ENCODE assay signal across 21 cellular contexts in the genomic region with DNA sequence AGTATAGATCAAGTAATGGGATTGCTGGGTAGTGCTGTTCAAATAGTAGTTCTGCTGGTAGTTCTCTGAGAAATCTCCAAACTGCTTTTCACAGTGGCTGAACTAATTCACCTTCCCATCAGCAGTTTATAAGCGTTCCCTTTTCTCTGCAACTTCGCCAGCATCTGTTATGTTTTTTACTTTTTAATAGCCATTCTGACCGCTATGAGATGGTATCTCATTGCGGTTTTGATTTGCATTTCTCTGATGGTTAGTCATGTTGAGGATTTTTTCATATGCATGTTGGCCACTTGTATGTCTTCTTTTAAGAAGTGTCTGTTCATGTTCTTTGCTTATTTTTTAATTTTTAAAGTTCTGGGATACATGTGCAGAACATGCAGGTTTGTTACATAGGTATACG.
"Had no signal": no experiment of that assay in that cellular context is flagged by ENCODE, and none has a peak within 500 bp of the region (broad histone marks: within the 10 kb centered on the region; RNA-seq: fewer than 3 reads in every experiment).

No MANE protein-coding gene starts in this region.

- DNase-seq: activated B cell treated with CpG ODN at 0.5 μM for 24 hours; activated CD4-positive, alpha-beta memory T cell treated with anti-CD3 and anti-CD28 coated beads for 36 hours; activated CD4-positive, alpha-beta T cell treated with anti-CD3 and anti-CD28 coated beads for 4 hours; activated CD8-positive, alpha-beta memory T cell treated with anti-CD3 and anti-CD28 coated beads, Interleukin-2, amount 10 ng/mL, durations not matched to agents 7 days and 5 days; activated naive CD4-positive, alpha-beta T cell; activated naive CD8-positive, alpha-beta T cell treated with anti-CD3 and anti-CD28 coated beads for 36 hours; amygdala; body of pancreas; dermis blood vessel endothelial cell; effector memory CD4-positive, alpha-beta T cell; mesendoderm; naive thymus-derived CD4-positive, alpha-beta T cell; stimulated activated CD4-positive, alpha-beta T cell treated with anti-CD3 and anti-CD28 coated beads, Interleukin-2, amount 100 ng/mL, for 24 hours; stimulated activated naive CD4-positive, alpha-beta T cell treated with Interleukin-2 at 50 U/mL for 16 hours; uterus had no signal

- H3K27ac ChIP-seq: body of pancreas, esophagus muscularis mucosa, hepatocyte, neural progenitor cell, prostate gland, right atrium auricular region, tibial nerve, uterus had no signal

- H3K9ac ChIP-seq: neural progenitor cell had no signal

- ATAC-seq: activated CD8-positive, alpha-beta memory T cell treated with anti-CD3 and anti-CD28 coated beads, Interleukin-2, amount 10 ng/mL, durations not matched to agents 7 days and 5 days; body of pancreas; naive thymus-derived CD4-positive, alpha-beta T cell had no signal

- H3K4me2 ChIP-seq: hepatocyte, neural progenitor cell had no signal

- H3K79me2 ChIP-seq: hepatocyte had no signal

- H3K4me3 ChIP-seq: body of pancreas, esophagus muscularis mucosa, hepatocyte, neural progenitor cell, prostate gland, right atrium auricular region, tibial nerve, uterus had no signal

- H3K4me1 ChIP-seq: body of pancreas, esophagus muscularis mucosa, prostate gland, right atrium auricular region, tibial nerve, uterus had no signal

- H3K27me3 ChIP-seq: body of pancreas, esophagus muscularis mucosa, hepatocyte, neural progenitor cell, right atrium auricular region, tibial nerve, uterus had no signal

- H2AFZ ChIP-seq: hepatocyte, neural progenitor cell had no signal

- H3K9me3 ChIP-seq: body of pancreas, esophagus muscularis mucosa, prostate gland, right atrium auricular region, uterus had no signal

- H3K36me3 ChIP-seq: esophagus muscularis mucosa, neural progenitor cell, prostate gland, right atrium auricular region, tibial nerve, uterus had no signal
